In the genomic region with DNA sequence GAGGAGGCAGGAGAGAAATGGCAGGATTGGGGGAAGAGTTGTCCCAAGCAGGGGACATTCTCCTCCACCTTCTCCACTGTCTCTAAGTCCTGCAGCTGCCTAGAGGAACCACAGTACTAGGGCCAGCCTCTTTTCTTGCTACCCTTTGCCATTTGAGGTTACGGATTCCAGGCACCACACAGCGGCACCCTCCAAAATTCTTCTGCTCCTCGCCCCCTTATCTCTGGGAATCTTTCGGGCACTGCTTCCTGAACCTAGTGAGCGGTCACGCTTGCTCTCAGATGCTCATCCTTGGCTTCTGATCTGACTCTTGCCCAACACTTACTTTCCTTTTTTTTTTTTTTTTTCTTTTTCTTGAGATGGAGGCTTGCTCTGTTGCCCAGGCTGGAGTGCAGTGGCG, we compare ENCODE assay signal across 21 cellular contexts.
"Had no signal": no experiment of that assay in that cellular context is flagged by ENCODE, and none has a peak within 500 bp of the region (broad histone marks: within the 10 kb centered on the region; RNA-seq: fewer than 3 reads in every experiment).

No MANE protein-coding gene starts in this region.

- H3K9me3 Mint-ChIP-seq: naive thymus-derived CD8-positive, alpha-beta T cell; stimulated activated naive B cell treated with anti-CD40 and anti-IgM and Interleukin-4, amounts not matched to agents 10 μg/mL and 1 μg/mL and 100 μg/mL, for 72 hours; stimulated activated naive CD8-positive, alpha-beta T cell treated with anti-CD3 and anti-CD28 coated beads, Interleukin-15, amount 100 ng/mL, for 72 hours had no signal

- H3K9me3 ChIP-seq: esophagus muscularis mucosa, gastrocnemius medialis, heart right ventricle, neutrophil, right atrium auricular region, sigmoid colon, testis, tibial nerve, upper lobe of right lung had no signal

- DNase-seq: cortex of kidney; effector memory CD4-positive, alpha-beta T cell; gastrocnemius medialis; heart right ventricle; hypothalamus; mammary epithelial cell; naive thymus-derived CD8-positive, alpha-beta T cell; sigmoid colon; stimulated activated CD4-positive, alpha-beta T cell treated with anti-CD3 and anti-CD28 coated beads, Interleukin-2, amount 100 ng/mL, for 24 hours; stimulated activated CD4-positive, alpha-beta T cell treated with anti-CD3 and anti-CD28 coated beads, Interleukin-4, amount 100 ng/mL, for 4 hours; stimulated activated naive B cell treated with anti-CD40 and anti-IgM and Interleukin-4, amounts not matched to agents 10 μg/mL and 1 μg/mL and 100 μg/mL, for 72 hours; stimulated activated naive CD8-positive, alpha-beta T cell treated with anti-CD3 and anti-CD28 coated beads, Interleukin-15, amount 100 ng/mL, for 72 hours; testis; upper lobe of right lung had no signal

- H3K27me3 Mint-ChIP-seq: naive thymus-derived CD8-positive, alpha-beta T cell; stimulated activated naive B cell treated with anti-CD40 and anti-IgM and Interleukin-4, amounts not matched to agents 10 μg/mL and 1 μg/mL and 100 μg/mL, for 72 hours; stimulated activated naive CD8-positive, alpha-beta T cell treated with anti-CD3 and anti-CD28 coated beads, Interleukin-15, amount 100 ng/mL, for 72 hours had no signal

- H3K4me1 ChIP-seq: gastrocnemius medialis had no signal

- H3K36me3 ChIP-seq: gastrocnemius medialis, neutrophil, right atrium auricular region, sigmoid colon, upper lobe of right lung had no signal

- H3K27me3 ChIP-seq: esophagus muscularis mucosa, gastrocnemius medialis, heart right ventricle, neutrophil, right atrium auricular region, sigmoid colon, testis, tibial nerve, upper lobe of right lung had no signal

- ATAC-seq: gastrocnemius medialis; heart right ventricle; left lobe of liver; naive thymus-derived CD8-positive, alpha-beta T cell; stimulated activated naive B cell treated with anti-CD40 and anti-IgM and Interleukin-4, amounts not matched to agents 10 μg/mL and 1 μg/mL and 100 μg/mL, for 72 hours; stimulated activated naive CD8-positive, alpha-beta T cell treated with anti-CD3 and anti-CD28 coated beads, Interleukin-15, amount 100 ng/mL, for 72 hours; upper lobe of right lung had no signal

- H3K27ac Mint-ChIP-seq: stimulated activated naive B cell treated with anti-CD40 and anti-IgM and Interleukin-4, amounts not matched to agents 10 μg/mL and 1 μg/mL and 100 μg/mL, for 72 hours had no signal

- H3K27ac ChIP-seq: epithelial cell of prostate, esophagus muscularis mucosa, gastrocnemius medialis, heart right ventricle, neutrophil, right atrium auricular region, sigmoid colon, skin epidermis, testis, tibial nerve, upper lobe of right lung had no signal

- H3K4me3 ChIP-seq: esophagus muscularis mucosa, gastrocnemius medialis, heart right ventricle, right atrium auricular region, sigmoid colon, skin epidermis, testis, tibial nerve, upper lobe of right lung had no signal

- H3K4me3 Mint-ChIP-seq: naive thymus-derived CD8-positive, alpha-beta T cell; stimulated activated naive B cell treated with anti-CD40 and anti-IgM and Interleukin-4, amounts not matched to agents 10 μg/mL and 1 μg/mL and 100 μg/mL, for 72 hours; stimulated activated naive CD8-positive, alpha-beta T cell treated with anti-CD3 and anti-CD28 coated beads, Interleukin-15, amount 100 ng/mL, for 72 hours had no signal
